In the genomic region with DNA sequence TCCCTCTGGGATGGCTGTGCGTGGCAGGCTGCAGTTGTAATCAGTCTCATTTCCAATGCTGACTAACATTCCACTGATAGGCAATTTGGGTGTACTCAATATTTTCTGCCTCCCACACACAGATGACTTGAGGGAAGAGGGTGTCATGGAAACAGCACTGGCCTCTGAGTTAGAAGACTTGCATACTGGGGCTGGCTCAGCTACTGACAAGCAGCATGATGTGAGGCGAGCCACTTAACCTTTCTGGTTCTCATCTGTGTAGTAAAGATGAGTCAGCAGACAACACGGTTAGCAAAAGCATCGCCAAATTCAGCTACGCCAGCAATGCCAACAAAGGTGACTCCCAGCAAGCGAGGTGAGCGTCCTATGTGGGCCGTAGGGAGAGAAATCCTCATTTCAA, we compare ENCODE assay signal across 14 cellular contexts.
A peak's percentile ranks its signal among the peaks of the same experiment; 100 is the strongest.
DNase-seq lines count a peak whose midpoint lies in the region; ATAC-seq, FAIRE-seq and TF ChIP-seq lines count a peak whose summit lies in the region.
"Had no signal": no experiment of that assay in that cellular context is flagged by ENCODE, and none has a peak within 500 bp of the region (broad histone marks: within the 10 kb centered on the region; RNA-seq: fewer than 3 reads in every experiment).

No MANE protein-coding gene starts in this region.

- H3K36me3 Mint-ChIP-seq in astrocyte (ENCODE audit: low read depth, unreplicated experiment) = no peaks in the 10 kb centered on the region

- H3K4me3 ChIP-seq in A549 = no peak overlapping the region
- H3K4me3 ChIP-seq in astrocyte (ENCODE audit: insufficient read depth, low read depth, low read length) = no peak overlapping the region
- H3K4me3 ChIP-seq: skin epidermis had no signal

- no peak for TF ChIP-seq EP300 in A549 (IDR thresholded peaks at IDR 0.05)

- WGBS in A549 (ENCODE audit: missing lambda C conversion rate) = 76% methylated on average over 8 of the region's 8 CpGs

- H3K4me3 Mint-ChIP-seq in astrocyte (ENCODE audit: unreplicated experiment) = no peak overlapping the region
- H3K4me3 Mint-ChIP-seq: activated naive CD4-positive, alpha-beta T cell treated with anti-CD3 and anti-CD28 coated beads for 36 hours had no signal

- H3K27ac ChIP-seq in A549 = no peak overlapping the region
- H3K27ac ChIP-seq in astrocyte (ENCODE audit: low read depth, low read length) = peak overlapping the region; percentile 54
- H3K27ac ChIP-seq: skin epidermis had no signal

- no peak for TF ChIP-seq CTCF in A549 (IDR thresholded peaks at IDR 0.05)
- no peak for TF ChIP-seq CTCF in astrocyte (IDR thresholded peaks at IDR 0.05; ENCODE audit: insufficient read depth, low read depth, low read length)
- no peak for TF ChIP-seq CTCF in GM20000 (IDR thresholded peaks at IDR 0.05; ENCODE audit: extremely low read depth, missing control alignments)

- H2AFZ ChIP-seq in astrocyte (ENCODE audit: low read depth, low read length) = no peak overlapping the region

- DNase-seq in A549 (ENCODE audit: low read depth in 1 of 2, low spot score in 1 of 2) = peak in 1 of 2 experiments; percentile 4
- DNase-seq in DMS53 treated with DMSO at 0.1 percent for 48 hours (lab: John Stamatoyannopoulos, UW; ENCODE audit: unreplicated experiment) = peak; percentile 13
- DNase-seq in astrocyte (ENCODE audit: low read depth) = peak; percentile 97
- peak; percentile 57 for DNase-seq in kidney glomerular epithelial cell (lab: John Stamatoyannopoulos, UW)
- DNase-seq in NK-92 (lab: John Stamatoyannopoulos, UW; ENCODE audit: unreplicated experiment) = no peak
- DNase-seq in GM20000 (ENCODE audit: low spot score) = no peak
- DNase-seq in HUDEP-2 (lab: John Stamatoyannopoulos, UW; ENCODE audit: unreplicated experiment in 76 of 76) = no peak
- no peak for DNase-seq in left colon
- DNase-seq: activated CD4-positive, CD25-positive, alpha-beta regulatory T cell treated with anti-CD3 and anti-CD28 coated beads, Interleukin-2, amount 50 U/mL, for 72 hours; activated naive CD4-positive, alpha-beta T cell treated with anti-CD3 and anti-CD28 coated beads for 36 hours; effector CD4-positive, alpha-beta T cell; NCI-H526 treated with DMSO at 0.1 percent for 48 hours had no signal

- TF ChIP-seq RAD21 in A549 (conservative IDR thresholded peaks at IDR 0.05 in 1 of 2, IDR thresholded peaks at IDR 0.05 in 1 of 2) = no peak

- H3K9me3 ChIP-seq in A549 = no peaks in the 10 kb centered on the region
- no peaks in the 10 kb centered on the region for H3K9me3 ChIP-seq in astrocyte (ENCODE audit: insufficient read depth, low read depth, low read length)

- no peak for TF ChIP-seq POLR2A in A549 (IDR thresholded peaks at IDR 0.05; ENCODE audit: low read length)

- H3K27me3 ChIP-seq in astrocyte (ENCODE audit: insufficient read depth, low read length) = no peaks in the 10 kb centered on the region

- H3K4me1 ChIP-seq in A549 (no peaks in the 10 kb centered on the region), astrocyte (ENCODE audit: insufficient read depth, low read length) (peaks cover 19% of the 10 kb centered on the region)

- no peak overlapping the region for H3K4me2 ChIP-seq in A549
- H3K4me2 ChIP-seq in astrocyte (ENCODE audit: low read length) = peak overlapping the region; percentile 47

- H3K27ac Mint-ChIP-seq in astrocyte (ENCODE audit: unreplicated experiment) = peak overlapping the region; percentile 64
- H3K27ac Mint-ChIP-seq: activated naive CD4-positive, alpha-beta T cell treated with anti-CD3 and anti-CD28 coated beads for 36 hours had no signal

- H3K9me3 Mint-ChIP-seq in astrocyte (ENCODE audit: unreplicated experiment) = no peaks in the 10 kb centered on the region
- H3K9me3 Mint-ChIP-seq: activated naive CD4-positive, alpha-beta T cell treated with anti-CD3 and anti-CD28 coated beads for 36 hours had no signal

- POLR2A ChIA-PET in A549 (lab: Yijun Ruan, JAX) = no interaction called here

- no peaks in the 10 kb centered on the region for H3K27me3 Mint-ChIP-seq in astrocyte (ENCODE audit: low read depth, unreplicated experiment)

- intact Hi-C loops in left colon (cut with DNase I, micrococcal nuclease) = no loop called here

- H3K79me2 ChIP-seq in astrocyte (ENCODE audit: insufficient read depth, low read length) = no peaks in the 10 kb centered on the region

- no peaks in the 10 kb centered on the region for H3K36me3 ChIP-seq in astrocyte (ENCODE audit: insufficient read depth, low read length)

- peak overlapping the region; percentile 0 for H3K9ac ChIP-seq in astrocyte (ENCODE audit: low read length)

- H3K4me1 Mint-ChIP-seq in astrocyte (ENCODE audit: low read depth, unreplicated experiment) = peaks cover 29% of the 10 kb centered on the region

- H4K20me1 ChIP-seq in astrocyte (ENCODE audit: insufficient read depth, low read length) = no peaks in the 10 kb centered on the region

- FAIRE-seq in A549 (lab: Jason Lieb, UNC) (no peak), astrocyte (lab: Jason Lieb, UNC) (no peak)
- FAIRE-seq: D721Med had no signal

- ATAC-seq in A549 = no peak
- ATAC-seq in left colon = no peak

- CTCF ChIA-PET in A549 (lab: Yijun Ruan, JAX) = no interaction called here

TF ChIP-seq in A549, 52 proteins besides CTCF, POLR2A, EP300 and RAD21:
- TF ChIP-seq, protein P1, sequence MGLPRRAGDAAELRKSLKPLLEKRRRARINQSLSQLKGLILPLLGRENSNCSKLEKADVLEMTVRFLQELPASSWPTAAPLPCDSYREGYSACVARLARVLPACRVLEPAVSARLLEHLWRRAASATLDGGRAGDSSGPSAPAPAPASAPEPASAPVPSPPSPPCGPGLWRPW (IDR thresholded peaks at IDR 0.05) = no peak
- TF ChIP-seq MAFK (IDR thresholded peaks at IDR 0.05; ENCODE audit: partially characterized antibody) = peak; percentile 31
- TF ChIP-seq PHF8 (IDR thresholded peaks at IDR 0.05; ENCODE audit: borderline replicate concordance, low read depth) = no peak

Comparison
In these comparisons a context has a peak if more than half of its experiments do, and no peak if none do; other contexts are left out.
1. DNase-seq: peak in DMS53 treated with DMSO at 0.1 percent for 48 hours (single experiment), astrocyte (single experiment) and kidney glomerular epithelial cell (single experiment); none in NK-92 (single experiment), GM20000 (single experiment), HUDEP-2 (0 of 76) and left colon (0 of 2).